In genomic region chr2:45329045-45329677, GRCh38 we compare ENCODE assay signal across 12 cellular contexts.
A peak's percentile ranks its signal among the peaks of the same experiment; 100 is the strongest.
DNase-seq lines count a peak whose midpoint lies in the region; ATAC-seq, FAIRE-seq and TF ChIP-seq lines count a peak whose summit lies in the region.
"Had no signal": no experiment of that assay in that cellular context is flagged by ENCODE, and none has a peak within 500 bp of the region (broad histone marks: within the 10 kb centered on the region; RNA-seq: fewer than 3 reads in every experiment).

No MANE protein-coding gene starts in this region.

- H3K36me3 ChIP-seq in bronchial epithelial cell (ENCODE audit: control insufficient read depth, insufficient read depth, low read length) = no peaks in the 10 kb centered on the region
- no peaks in the 10 kb centered on the region for H3K36me3 ChIP-seq in upper lobe of right lung
- H3K36me3 ChIP-seq: SJSA1 had no signal

- peak; percentile 9 for DNase-seq in NCI-H748 (lab: John Stamatoyannopoulos, UW; ENCODE audit: unreplicated experiment)
- no peak for DNase-seq in NCI-H748 treated with DMSO at 0.1 percent for 48 hours (lab: John Stamatoyannopoulos, UW)
- DNase-seq in NCI-H1694 (lab: John Stamatoyannopoulos, UW) = peak; percentile 16
- peak; percentile 21 for DNase-seq in bronchial epithelial cell (ENCODE audit: low read depth)
- DNase-seq in retina = peak; percentile 31
- no peak for DNase-seq in sciatic nerve (ENCODE audit: low spot score)
- no peak for DNase-seq in upper lobe of right lung

- no peak overlapping the region for H3K4me3 ChIP-seq in bronchial epithelial cell (ENCODE audit: low read depth, low read length)
- no peak overlapping the region for H3K4me3 ChIP-seq in upper lobe of right lung
- H3K4me3 ChIP-seq: SJSA1, skin epidermis had no signal

- H3K27ac ChIP-seq in upper lobe of right lung = no peak overlapping the region
- H3K27ac ChIP-seq: SJSA1, skin epidermis had no signal

- TF ChIP-seq CTCF in bronchial epithelial cell (IDR thresholded peaks at IDR 0.05; ENCODE audit: insufficient read depth, low read length, severe bottlenecking) (no peak), upper lobe of right lung (IDR thresholded peaks at IDR 0.05) (no peak)

- no peak for FAIRE-seq in bronchial epithelial cell (lab: Jason Lieb, UNC)
- FAIRE-seq: frontal cortex had no signal

- ATAC-seq in sciatic nerve (no peak), upper lobe of right lung (no peak), GM19467 (IDR thresholded peaks at IDR 0.05; ENCODE audit: unreplicated experiment) (no peak)
- ATAC-seq: stimulated activated memory B cell treated with anti-CD40 and anti-IgM and Interleukin-4, amounts not matched to agents 10 μg/mL and 1 μg/mL and 100 μg/mL, for 72 hours had no signal

- H3K9me3 ChIP-seq in upper lobe of right lung = no peaks in the 10 kb centered on the region
- H3K9me3 ChIP-seq: SJSA1 had no signal

- H3K4me1 ChIP-seq in upper lobe of right lung = peaks cover 10% of the 10 kb centered on the region

- intact Hi-C loops in sciatic nerve (cut with DNase I) (no loop called here), upper lobe of right lung (cut with DNase I) (no loop called here)

- H3K27me3 ChIP-seq in bronchial epithelial cell (ENCODE audit: control insufficient read depth, insufficient read depth, low read length) (no peaks in the 10 kb centered on the region), upper lobe of right lung (peaks cover 12% of the 10 kb centered on the region)
- H3K27me3 ChIP-seq: SJSA1 had no signal

Comparison
In these comparisons a context has a peak if more than half of its experiments do, and no peak if none do; other contexts are left out.
1. DNase-seq: peak in NCI-H748 (single experiment), NCI-H1694 (single experiment), bronchial epithelial cell (single experiment) and retina (single experiment); none in NCI-H748 treated with DMSO at 0.1 percent for 48 hours (single experiment), sciatic nerve (single experiment) and upper lobe of right lung (single experiment).